ENCODE assay signal across 29 cellular contexts in genomic region chr3:12737853-12738252, GRCh38. TPM values are rescaled to one million over a fixed set of nuclear protein-coding genes. Genes with fewer than 3 reads are reported as not detected.
"Had no signal": no experiment of that assay in that cellular context is flagged by ENCODE, and none has a peak within 500 bp of the region (broad histone marks: within the 10 kb centered on the region; RNA-seq: fewer than 3 reads in every experiment).

No MANE protein-coding gene starts in this region.

- H3K36me3 Mint-ChIP-seq: mesothelial cell of epicardium; naive thymus-derived CD8-positive, alpha-beta T cell; stimulated activated effector memory CD8-positive, alpha-beta T cell treated with anti-CD3 and anti-CD28 coated beads, Interleukin-12 subunit alpha, Interleukin-12 subunit beta, amount 100 ng/mL, for 72 hours had no signal

- FAIRE-seq: endothelial cell of umbilical vein, islet of Langerhans had no signal

- H3K4me2 ChIP-seq: hepatocyte, smooth muscle cell had no signal

- H3K36me3 ChIP-seq: esophagus muscularis mucosa, gastroesophageal sphincter, heart left ventricle, left lung, prostate gland, right atrium auricular region, stomach, thyroid gland had no signal

- H3K4me3 ChIP-seq: esophagus muscularis mucosa, gastroesophageal sphincter, heart left ventricle, hepatocyte, left lung, prostate gland, right atrium auricular region, smooth muscle cell, stomach, thyroid gland had no signal

- H3K9me3 ChIP-seq: esophagus muscularis mucosa, gastroesophageal sphincter, heart left ventricle, left lung, prostate gland, right atrium auricular region, stomach, thyroid gland had no signal

- H3K4me1 ChIP-seq: esophagus muscularis mucosa, foreskin keratinocyte, gastroesophageal sphincter, left lung, prostate gland, stomach, thyroid gland had no signal

- H3K4me3 Mint-ChIP-seq: mesothelial cell of epicardium; naive thymus-derived CD8-positive, alpha-beta T cell; neural crest cell; stimulated activated effector memory CD8-positive, alpha-beta T cell treated with anti-CD3 and anti-CD28 coated beads, Interleukin-12 subunit alpha, Interleukin-12 subunit beta, amount 100 ng/mL, for 72 hours had no signal

- H3K27ac ChIP-seq: esophagus muscularis mucosa, foreskin keratinocyte, gastroesophageal sphincter, heart left ventricle, hepatocyte, left lung, prostate gland, right atrium auricular region, stomach, thyroid gland had no signal

- H3K27me3 ChIP-seq: esophagus muscularis mucosa, foreskin keratinocyte, gastroesophageal sphincter, heart left ventricle, hepatocyte, left lung, right atrium auricular region, stomach, thyroid gland had no signal

- H3K79me2 ChIP-seq: hepatocyte had no signal

- DNase-seq: effector CD8-positive, alpha-beta T cell; foreskin keratinocyte; heart left ventricle; left cardiac atrium; left lung; mesenchymal stem cell; naive thymus-derived CD8-positive, alpha-beta T cell; nucleus accumbens; stimulated activated CD4-positive, alpha-beta T cell treated with anti-CD3 and anti-CD28 coated beads, Interleukin-2, amount 100 ng/mL, for 24 hours; stimulated activated CD4-positive, alpha-beta T cell treated with anti-CD3 and anti-CD28 coated beads, Interleukin-4, amount 100 ng/mL, for 24 hours; stimulated activated naive CD4-positive, alpha-beta T cell treated with Interleukin-2 at 50 U/mL for 16 hours; stomach; thyroid gland had no signal

- H3K4me1 Mint-ChIP-seq: naive thymus-derived CD8-positive, alpha-beta T cell; neural crest cell; stimulated activated effector memory CD8-positive, alpha-beta T cell treated with anti-CD3 and anti-CD28 coated beads, Interleukin-12 subunit alpha, Interleukin-12 subunit beta, amount 100 ng/mL, for 72 hours had no signal

- H3K9me3 Mint-ChIP-seq: mesothelial cell of epicardium; naive thymus-derived CD8-positive, alpha-beta T cell; neural crest cell; stimulated activated effector memory CD8-positive, alpha-beta T cell treated with anti-CD3 and anti-CD28 coated beads, Interleukin-12 subunit alpha, Interleukin-12 subunit beta, amount 100 ng/mL, for 72 hours had no signal

- ATAC-seq: foreskin keratinocyte; gastroesophageal sphincter; heart left ventricle; left cardiac atrium; left lung; naive thymus-derived CD8-positive, alpha-beta T cell; sciatic nerve; stimulated activated effector memory CD8-positive, alpha-beta T cell treated with anti-CD3 and anti-CD28 coated beads, Interleukin-12 subunit alpha, Interleukin-12 subunit beta, amount 100 ng/mL, for 72 hours had no signal

- H3K27ac Mint-ChIP-seq: mesothelial cell of epicardium; naive thymus-derived CD8-positive, alpha-beta T cell; stimulated activated effector memory CD8-positive, alpha-beta T cell treated with anti-CD3 and anti-CD28 coated beads, Interleukin-12 subunit alpha, Interleukin-12 subunit beta, amount 100 ng/mL, for 72 hours had no signal

- H2AFZ ChIP-seq: hepatocyte had no signal

RNA-seq across cellular contexts. Expression of gene TMEM40, which starts 21.2 kb away (rescaled TPM):
- total RNA-seq: endothelial cell of umbilical vein; esophagus muscularis mucosa; hepatocyte; lung microvascular endothelial cell; mucosa of gallbladder; naive thymus-derived CD8-positive, alpha-beta T cell; neural crest cell; sciatic nerve; stomach; subcutaneous adipose tissue; temporal lobe; thyroid gland had no signal
- polyA plus RNA-seq: endothelial cell of umbilical vein; naive thymus-derived CD8-positive, alpha-beta T cell had no signal
